In the genomic region with DNA sequence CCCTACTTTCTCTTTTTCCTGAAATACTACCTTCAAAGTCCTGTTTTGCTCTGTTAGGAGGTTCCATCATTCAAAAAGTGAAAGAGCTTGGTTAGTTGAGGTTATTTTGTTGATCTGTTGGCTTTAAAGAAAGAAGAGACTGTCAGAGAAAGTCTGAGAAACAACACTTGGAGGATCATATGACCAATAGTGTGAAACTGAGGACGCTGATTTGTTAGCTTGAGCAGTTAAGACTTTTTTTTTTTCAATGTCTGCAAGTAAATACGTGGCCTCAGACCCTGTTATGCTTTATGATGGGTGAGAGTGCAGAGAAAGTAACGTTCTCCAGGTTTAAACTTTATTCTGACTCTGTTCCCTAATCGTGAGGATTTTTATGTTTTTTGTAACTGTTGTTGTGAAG, we compare ENCODE assay signal across 9 cellular contexts. TPM values are rescaled to one million over a fixed set of nuclear protein-coding genes. Genes with fewer than 3 reads are reported as not detected.
DNase-seq lines count a peak whose midpoint lies in the region; ATAC-seq and TF ChIP-seq lines count a peak whose summit lies in the region.
"Had no signal": no experiment of that assay in that cellular context is flagged by ENCODE, and none has a peak within 500 bp of the region (broad histone marks: within the 10 kb centered on the region; RNA-seq: fewer than 3 reads in every experiment).

No MANE protein-coding gene starts in this region.

- ATAC-seq in lower lobe of right lung, result peak in 1 of 2 donors; percentile 15
- ATAC-seq in HG02884 (IDR thresholded peaks at IDR 0.05; ENCODE audit: unreplicated experiment), result no peak
- ATAC-seq: naive thymus-derived CD8-positive, alpha-beta T cell had no signal

- no TSS peak for BruUV-seq in mammary epithelial cell (replicated peaks; lab: Mats Ljungman, UMichigan)

- 18% methylated on average over 4 of the region's 4 CpGs for WGBS in mammary epithelial cell (ENCODE audit: low coverage, missing lambda C conversion rate)

- no peaks in the 10 kb centered on the region for H4K20me1 ChIP-seq in mammary epithelial cell (ENCODE audit: insufficient read depth, low read length)

- peak overlapping the region in 1 of 3 experiments; percentile 30 for H3K4me3 ChIP-seq in mammary epithelial cell (replicated peaks in 1 of 3; ENCODE audit: insufficient read depth in 1 of 3, low read depth in 2 of 3, low read length in 3 of 3)
- no peak overlapping the region for H3K4me3 ChIP-seq in lower lobe of right lung
- H3K4me3 ChIP-seq in tibial artery, result peak overlapping the region in 1 of 2 donors; percentile 2

- H3K9ac ChIP-seq in mammary epithelial cell (ENCODE audit: insufficient read depth, low read length), result peak overlapping the region; percentile 60

- H3K4me1 ChIP-seq in mammary epithelial cell (ENCODE audit: insufficient read depth, low read length), result peaks cover 19% of the 10 kb centered on the region
- H3K4me1 ChIP-seq in lower lobe of right lung, result peaks cover 66% of the 10 kb centered on the region
- H3K4me1 ChIP-seq in tibial artery, result peaks cover 0 to 90% (median 49%) of the 10 kb centered on the region in 4 donors

- H3K27ac ChIP-seq in mammary epithelial cell (ENCODE audit: insufficient read depth, low read depth, low read length) (peak overlapping the region; percentile 84), lower lobe of right lung (peak overlapping the region; percentile 57), tibial artery (peak overlapping the region; percentile 71 to 75)

- H2AFZ ChIP-seq in mammary epithelial cell (ENCODE audit: low read depth, low read length), result peak overlapping the region; percentile 72

- H3K36me3 ChIP-seq in mammary epithelial cell (ENCODE audit: insufficient read depth, low read length) (no peaks in the 10 kb centered on the region), lower lobe of right lung (no peaks in the 10 kb centered on the region), tibial artery (no peaks in the 10 kb centered on the region)

- DNase-seq in HT1080 (ENCODE audit: low read depth) (peak; percentile 32), mammary epithelial cell (peak; percentile 35), lower lobe of right lung (no peak), tibial artery (no peak), occipital lobe (lab: John Stamatoyannopoulos, UW) (no peak), islet precursor cell (no peak)
- DNase-seq: naive thymus-derived CD8-positive, alpha-beta T cell; NCI-H1694 treated with DMSO at 0.1 percent for 48 hours had no signal

- H3K9me3 ChIP-seq in mammary epithelial cell (replicated peaks; ENCODE audit: insufficient read depth, low read length) (no peaks in the 10 kb centered on the region), lower lobe of right lung (no peaks in the 10 kb centered on the region), tibial artery (no peaks in the 10 kb centered on the region)

- in situ Hi-C loops in mammary epithelial cell (cut with MboI; ENCODE audit: low sequenced_read_pairs in 2 of 2), result no loop called here

- CTCF ChIA-PET in mammary epithelial cell (lab: Charles Lee; ENCODE audit: low non-redundant PET), result no interaction called here

- peak overlapping the region; percentile 83 for H3K4me2 ChIP-seq in mammary epithelial cell (ENCODE audit: insufficient read depth, low read depth, low read length)

- intact Hi-C loops in mammary epithelial cell (cut with micrococcal nuclease), result no loop called here
- intact Hi-C loops in lower lobe of right lung (cut with DNase I), result no loop called here
- intact Hi-C loops in tibial artery (cut with DNase I; ENCODE audit: low total_unique reads), result no loop called here

- H3K79me2 ChIP-seq in mammary epithelial cell (ENCODE audit: insufficient read depth, low read length), result peaks cover 77% of the 10 kb centered on the region

- no peak for TF ChIP-seq CTCF in mammary epithelial cell (conservative IDR thresholded peaks at IDR 0.05 in 1 of 2, IDR thresholded peaks at IDR 0.05 in 1 of 2; ENCODE audit: extremely low read depth in 1 of 2, insufficient read depth in 1 of 2, low read depth in 1 of 2, low read length in 2 of 2)
- TF ChIP-seq CTCF in lower lobe of right lung (IDR thresholded peaks at IDR 0.05), result no peak
- no peak for TF ChIP-seq CTCF in tibial artery (IDR thresholded peaks at IDR 0.05)

- H3K27me3 ChIP-seq in mammary epithelial cell (ENCODE audit: insufficient read depth, low read length), result no peaks in the 10 kb centered on the region
- H3K27me3 ChIP-seq in lower lobe of right lung (ENCODE audit: low read depth), result no peaks in the 10 kb centered on the region
- H3K27me3 ChIP-seq in tibial artery, result no peaks in the 10 kb centered on the region

- dilution Hi-C loops in mammary epithelial cell (cut with HindIII; ENCODE audit: low sequenced_read_pairs), result no loop called here

RNA-seq across cellular contexts. Expression of gene GAB1, which starts 45.9 kb away (rescaled TPM):
- total RNA-seq in HT1080 (2014; rRNA removed; shearing (Covaris generic)), result 6.3 and 9.8 TPM in 2 replicates
- 2.7 and 5.2 TPM in 2 replicates for polyA plus RNA-seq in HT1080 (2015; cell fraction: cytosol; rRNA removed)
- polyA plus RNA-seq in HT1080 (2015; cell fraction: nucleus; rRNA removed), result 6.8 and 10.5 TPM in 2 replicates
- 10 to 100 TPM; 20.5 to 20.7 TPM for total RNA-seq in mammary epithelial cell
- polyA plus RNA-seq in mammary epithelial cell, result 9.1 TPM
- 67.3 TPM for polyA minus RNA-seq in mammary epithelial cell
- total RNA-seq in lower lobe of right lung, result 63.3 TPM
- total RNA-seq in occipital lobe, result 25.9 TPM
- polyA plus RNA-seq: naive thymus-derived CD8-positive, alpha-beta T cell had no signal

Comparison
In these comparisons a context has a peak if more than half of its experiments do, and no peak if none do; other contexts are left out.
1. DNase-seq: peak in HT1080 (single experiment) and mammary epithelial cell (single experiment); none in lower lobe of right lung (single experiment), tibial artery (0 of 2), occipital lobe (single experiment) and islet precursor cell (single experiment).
2. Peak in every context shown above with its lines, with median percentiles within 50 percentile points of each other: H3K27ac ChIP-seq.